Comparison of ENCODE assay signal across 19 cellular contexts in genomic region chr7:100209493-100209892, GRCh38. TPM values are rescaled to one million over a fixed set of nuclear protein-coding genes. Genes with fewer than 3 reads are reported as not detected.
DNase-seq lines count a peak whose midpoint lies in the region; ATAC-seq and TF ChIP-seq lines count a peak whose summit lies in the region.
"Had no signal": no experiment of that assay in that cellular context is flagged by ENCODE, and none has a peak within 500 bp of the region (broad histone marks: within the 10 kb centered on the region; RNA-seq: fewer than 3 reads in every experiment).

No MANE protein-coding gene starts in this region.

- H3K4me3 Mint-ChIP-seq in T-helper 1 cell treated with Interleukin-12 subunit alpha and Interleukin-12 subunit beta and Interleukin-4 antibody, amounts not matched to agents 30 μg/mL and 1 μg/mL, for 36 hours: peak overlapping the region; percentile 72
- H3K4me3 Mint-ChIP-seq in activated naive CD8-positive, alpha-beta T cell treated with anti-CD3 and anti-CD28 coated beads for 36 hours: peak overlapping the region; percentile 29
- peak overlapping the region; percentile 82 for H3K4me3 Mint-ChIP-seq in natural killer cell treated with Interleukin-12 subunit alpha and Interleukin-12 subunit beta and Interleukin-15 and Interleukin-18, amount 100 ng/mL, for 72 hours
- H3K4me3 Mint-ChIP-seq: HFFc6 had no signal

- H3K9me3 Mint-ChIP-seq in T-helper 1 cell treated with Interleukin-12 subunit alpha and Interleukin-12 subunit beta and Interleukin-4 antibody, amounts not matched to agents 30 μg/mL and 1 μg/mL, for 36 hours: no peaks in the 10 kb centered on the region
- H3K9me3 Mint-ChIP-seq in activated naive CD8-positive, alpha-beta T cell treated with anti-CD3 and anti-CD28 coated beads for 36 hours: no peaks in the 10 kb centered on the region
- H3K9me3 Mint-ChIP-seq in natural killer cell treated with Interleukin-12 subunit alpha and Interleukin-12 subunit beta and Interleukin-15 and Interleukin-18, amount 100 ng/mL, for 72 hours: peaks cover 8% of the 10 kb centered on the region
- H3K9me3 Mint-ChIP-seq: HFFc6 had no signal

- peaks cover 44% of the 10 kb centered on the region for H3K4me1 Mint-ChIP-seq in T-helper 1 cell treated with Interleukin-12 subunit alpha and Interleukin-12 subunit beta and Interleukin-4 antibody, amounts not matched to agents 30 μg/mL and 1 μg/mL, for 36 hours (ENCODE audit: low read depth)
- peaks cover 54% of the 10 kb centered on the region for H3K4me1 Mint-ChIP-seq in activated naive CD8-positive, alpha-beta T cell treated with anti-CD3 and anti-CD28 coated beads for 36 hours
- H3K4me1 Mint-ChIP-seq in natural killer cell treated with Interleukin-12 subunit alpha and Interleukin-12 subunit beta and Interleukin-15 and Interleukin-18, amount 100 ng/mL, for 72 hours (ENCODE audit: low read depth in 2 of 2): peaks cover 42 to 44% of the 10 kb centered on the region in 2 donors

- no peak overlapping the region for H3K27ac ChIP-seq in ascending aorta
- H3K27ac ChIP-seq: 22Rv1, foreskin keratinocyte, RWPE1, tibial nerve had no signal

- H3K4me3 ChIP-seq in Loucy (ENCODE audit: low read length, poor library complexity, severe bottlenecking) (no peak overlapping the region), ascending aorta (no peak overlapping the region)
- H3K4me3 ChIP-seq: tibial nerve had no signal

- DNase-seq in T-helper 1 cell (no peak), NCI-H146 (lab: John Stamatoyannopoulos, UW) (no peak), ascending aorta (ENCODE audit: low spot score in 2 of 2) (no peak)
- DNase-seq in activated naive CD8-positive, alpha-beta T cell treated with anti-CD3 and anti-CD28 coated beads for 36 hours: no peak
- DNase-seq in natural killer cell treated with Interleukin-12 subunit alpha and Interleukin-12 subunit beta and Interleukin-15 and Interleukin-18, amount 100 ng/mL, for 72 hours (ENCODE audit: low spot score): no peak
- DNase-seq: anterior cingulate cortex, C1 segment of cervical spinal cord, foreskin keratinocyte, HFFc6, left cardiac atrium, NCI-H82 had no signal

- H2AFZ ChIP-seq in Loucy (ENCODE audit: low read length): no peak overlapping the region

- H3K4me1 ChIP-seq in Loucy (ENCODE audit: insufficient read depth, low read length, poor library complexity, severe bottlenecking) (peaks cover 20% of the 10 kb centered on the region), ascending aorta (no peaks in the 10 kb centered on the region)
- H3K4me1 ChIP-seq: foreskin keratinocyte, tibial nerve had no signal

- no peaks in the 10 kb centered on the region for H3K9me3 ChIP-seq in Loucy (ENCODE audit: insufficient read depth, low read depth, low read length)
- H3K9me3 ChIP-seq in ascending aorta: no peaks in the 10 kb centered on the region
- H3K9me3 ChIP-seq: tibial nerve had no signal

- H3K36me3 ChIP-seq in Loucy (ENCODE audit: insufficient read depth, low read length) (no peaks in the 10 kb centered on the region), ascending aorta (no peaks in the 10 kb centered on the region)
- H3K36me3 ChIP-seq: tibial nerve had no signal

- H3K27me3 ChIP-seq in Loucy (ENCODE audit: insufficient read depth, low read length, poor library complexity, severe bottlenecking) (no peaks in the 10 kb centered on the region), ascending aorta (no peaks in the 10 kb centered on the region)
- H3K27me3 ChIP-seq: tibial nerve had no signal

- no peak overlapping the region for H3K9ac ChIP-seq in Loucy (ENCODE audit: low read depth, low read length, poor library complexity, severe bottlenecking)

- H3K4me2 ChIP-seq in Loucy (ENCODE audit: low read depth, low read length, poor library complexity, severe bottlenecking): peak overlapping the region; percentile 14

- no peaks in the 10 kb centered on the region for H3K9me2 ChIP-seq in Loucy (replicated peaks; ENCODE audit: low read depth, low read length)

- no peaks in the 10 kb centered on the region for H3K79me2 ChIP-seq in Loucy (ENCODE audit: insufficient read depth, low read length)

- no peak for ATAC-seq in natural killer cell treated with Interleukin-12 subunit alpha and Interleukin-12 subunit beta and Interleukin-15 and Interleukin-18, amount 100 ng/mL, for 72 hours
- ATAC-seq in GM18858 (IDR thresholded peaks at IDR 0.05; ENCODE audit: unreplicated experiment): no peak
- ATAC-seq: foreskin keratinocyte, HepG2, left cardiac atrium had no signal

- no peaks in the 10 kb centered on the region for H3F3A ChIP-seq in Loucy (ENCODE audit: low read depth)

- intact Hi-C loops in ascending aorta (cut with DNase I): no loop called here

- no peaks in the 10 kb centered on the region for H4K20me1 ChIP-seq in Loucy (ENCODE audit: insufficient read depth, low read length, poor library complexity, severe bottlenecking)

- TF ChIP-seq CTCF in Loucy (conservative IDR thresholded peaks at IDR 0.05; ENCODE audit: low read length) (no peak), ascending aorta (IDR thresholded peaks at IDR 0.05) (no peak)

- H3K27ac Mint-ChIP-seq in T-helper 1 cell treated with Interleukin-12 subunit alpha and Interleukin-12 subunit beta and Interleukin-4 antibody, amounts not matched to agents 30 μg/mL and 1 μg/mL, for 36 hours: peak overlapping the region; percentile 86
- peak overlapping the region; percentile 57 for H3K27ac Mint-ChIP-seq in activated naive CD8-positive, alpha-beta T cell treated with anti-CD3 and anti-CD28 coated beads for 36 hours
- peak overlapping the region; percentile 58 to 93 for H3K27ac Mint-ChIP-seq in natural killer cell treated with Interleukin-12 subunit alpha and Interleukin-12 subunit beta and Interleukin-15 and Interleukin-18, amount 100 ng/mL, for 72 hours
- H3K27ac Mint-ChIP-seq: HFFc6 had no signal

- peaks cover 14% of the 10 kb centered on the region for H3K36me3 Mint-ChIP-seq in T-helper 1 cell treated with Interleukin-12 subunit alpha and Interleukin-12 subunit beta and Interleukin-4 antibody, amounts not matched to agents 30 μg/mL and 1 μg/mL, for 36 hours (ENCODE audit: low read depth)
- H3K36me3 Mint-ChIP-seq in activated naive CD8-positive, alpha-beta T cell treated with anti-CD3 and anti-CD28 coated beads for 36 hours: peaks cover 7% of the 10 kb centered on the region
- H3K36me3 Mint-ChIP-seq in natural killer cell treated with Interleukin-12 subunit alpha and Interleukin-12 subunit beta and Interleukin-15 and Interleukin-18, amount 100 ng/mL, for 72 hours: peaks cover 7% of the 10 kb centered on the region

- H3K27me3 Mint-ChIP-seq in T-helper 1 cell treated with Interleukin-12 subunit alpha and Interleukin-12 subunit beta and Interleukin-4 antibody, amounts not matched to agents 30 μg/mL and 1 μg/mL, for 36 hours (ENCODE audit: low read depth): no peaks in the 10 kb centered on the region
- H3K27me3 Mint-ChIP-seq in activated naive CD8-positive, alpha-beta T cell treated with anti-CD3 and anti-CD28 coated beads for 36 hours: no peaks in the 10 kb centered on the region
- H3K27me3 Mint-ChIP-seq in natural killer cell treated with Interleukin-12 subunit alpha and Interleukin-12 subunit beta and Interleukin-15 and Interleukin-18, amount 100 ng/mL, for 72 hours: peaks cover 0 to 4% of the 10 kb centered on the region in 2 donors

RNA-seq across cellular contexts. Expression of gene PVRIG, which starts 10.3 kb away (rescaled TPM):
- total RNA-seq in activated naive CD8-positive, alpha-beta T cell treated with anti-CD3 and anti-CD28 coated beads for 36 hours: 10 to 100 TPM; 33.4 to 34.5 TPM
- total RNA-seq in natural killer cell treated with Interleukin-12 subunit alpha and Interleukin-12 subunit beta and Interleukin-15 and Interleukin-18, amount 100 ng/mL, for 72 hours: 10 to 100 TPM; 32.2 to 43.9 TPM
- 27.8 TPM for total RNA-seq in ascending aorta
- total RNA-seq: foreskin keratinocyte, HepG2, osteocyte had no signal

RNA-seq across cellular contexts. Expression of gene STAG3, which starts 31.8 kb away (rescaled TPM):
- total RNA-seq in activated naive CD8-positive, alpha-beta T cell treated with anti-CD3 and anti-CD28 coated beads for 36 hours: 10 to 100 TPM; 21.1 to 21.4 TPM
- total RNA-seq in natural killer cell treated with Interleukin-12 subunit alpha and Interleukin-12 subunit beta and Interleukin-15 and Interleukin-18, amount 100 ng/mL, for 72 hours: 10 to 100 TPM; 13.7 to 24.4 TPM
- total RNA-seq in ascending aorta: not detected

RNA-seq across cellular contexts. Expression of gene GPC2, which starts 32.3 kb away (rescaled TPM):
- total RNA-seq in activated naive CD8-positive, alpha-beta T cell treated with anti-CD3 and anti-CD28 coated beads for 36 hours: 1 to 10 TPM; 3.6 to 3.9 TPM
- total RNA-seq in natural killer cell treated with Interleukin-12 subunit alpha and Interleukin-12 subunit beta and Interleukin-15 and Interleukin-18, amount 100 ng/mL, for 72 hours: 1 to 10 TPM; 2.6 to 2.7 TPM
- not detected for total RNA-seq in ascending aorta

RNA-seq across cellular contexts. Expression of gene GAL3ST4, which starts 41.1 kb away (rescaled TPM):
- 1 to 10 TPM; 2.9 to 3.6 TPM for total RNA-seq in activated naive CD8-positive, alpha-beta T cell treated with anti-CD3 and anti-CD28 coated beads for 36 hours
- total RNA-seq in natural killer cell treated with Interleukin-12 subunit alpha and Interleukin-12 subunit beta and Interleukin-15 and Interleukin-18, amount 100 ng/mL, for 72 hours: 1 to 10 TPM in 1 of 2 donors, under 1 TPM in 1; 0.57 to 1.1 TPM
- total RNA-seq in ascending aorta: 3.5 TPM

RNA-seq across cellular contexts. Expression of gene TRAPPC14, which starts 51.0 kb away (rescaled TPM):
- total RNA-seq in activated naive CD8-positive, alpha-beta T cell treated with anti-CD3 and anti-CD28 coated beads for 36 hours: 10 to 100 TPM; 17.0 to 20.0 TPM
- total RNA-seq in natural killer cell treated with Interleukin-12 subunit alpha and Interleukin-12 subunit beta and Interleukin-15 and Interleukin-18, amount 100 ng/mL, for 72 hours: 10 to 100 TPM; 46.2 to 52.7 TPM
- total RNA-seq in ascending aorta: 22.0 TPM

Comparison
In these comparisons a context has a peak if more than half of its experiments do, and no peak if none do; other contexts are left out.
1. H3K4me3 Mint-ChIP-seq: peak in every context shown above with its lines; median percentile 82 in natural killer cell treated with Interleukin-12 subunit alpha and Interleukin-12 subunit beta and Interleukin-15 and Interleukin-18, amount 100 ng/mL, for 72 hours; 72 in T-helper 1 cell treated with Interleukin-12 subunit alpha and Interleukin-12 subunit beta and Interleukin-4 antibody, amounts not matched to agents 30 μg/mL and 1 μg/mL, for 36 hours; 29 in activated naive CD8-positive, alpha-beta T cell treated with anti-CD3 and anti-CD28 coated beads for 36 hours.
2. RNA of gene STAG3, which starts 31.8 kb away (total RNA-seq): 13.7 to 24.4 TPM in natural killer cell treated with Interleukin-12 subunit alpha and Interleukin-12 subunit beta and Interleukin-15 and Interleukin-18, amount 100 ng/mL, for 72 hours and 21.1 to 21.4 TPM in activated naive CD8-positive, alpha-beta T cell treated with anti-CD3 and anti-CD28 coated beads for 36 hours; not detected in ascending aorta (single experiment); every median in the first group is over 10 times any median in the second.
3. Peak in every context shown above with its lines, with median percentiles within 50 percentile points of each other: H3K27ac Mint-ChIP-seq.